Comparison of ENCODE assay signal across 2 cellular contexts in genomic region chr7:894927-895450, GRCh38.
TF ChIP-seq lines count a peak whose summit lies in the region.

No MANE protein-coding gene starts in this region.

TF ChIP-seq in HepG2, 621 proteins besides CTCF, POLR2A, EP300 and RAD21:
- TF ChIP-seq ZNF678 (CRISPR knock-in tag; IDR thresholded peaks at IDR 0.05) (no peak), ARID2 (CRISPR knock-in tag; IDR thresholded peaks at IDR 0.05; ENCODE audit: borderline replicate concordance) (no peak), RBM22 (optimal IDR thresholded peaks at IDR 0.05; ENCODE audit: low read length) (peak; percentile 81), ZNF782 (CRISPR knock-in tag; IDR thresholded peaks at IDR 0.05; ENCODE audit: borderline replicate concordance) (no peak)

TF ChIP-seq in GM12878, 131 proteins besides CTCF, POLR2A, EP300 and RAD21:
- TF ChIP-seq ZNF207 (IDR thresholded peaks at IDR 0.05; ENCODE audit: borderline replicate concordance) (no peak), SMC3 (IDR thresholded peaks at IDR 0.05; ENCODE audit: borderline replicate concordance, low read length) (no peak), IRF3 (IDR thresholded peaks at IDR 0.05) (no peak), LARP7 (IDR thresholded peaks at IDR 0.05) (no peak), RCOR1 (conservative IDR thresholded peaks at IDR 0.05; ENCODE audit: low read depth, low read length) (no peak), PML (IDR thresholded peaks at IDR 0.05; ENCODE audit: low read length) (no peak), TARDBP (IDR thresholded peaks at IDR 0.05; ENCODE audit: borderline replicate concordance) (no peak), RELB (IDR thresholded peaks at IDR 0.05; ENCODE audit: low read depth) (no peak)
